9 cellular contexts compared by ENCODE assay signal in genomic region chr9:101465330-101465915, GRCh38. TPM values are rescaled to one million over a fixed set of nuclear protein-coding genes. Genes with fewer than 3 reads are reported as not detected.
DNase-seq lines count a peak whose midpoint lies in the region; ATAC-seq, FAIRE-seq and TF ChIP-seq lines count a peak whose summit lies in the region.
"Had no signal": no experiment of that assay in that cellular context is flagged by ENCODE, and none has a peak within 500 bp of the region (broad histone marks: within the 10 kb centered on the region; RNA-seq: fewer than 3 reads in every experiment).

No MANE protein-coding gene starts in this region.

- TF ChIP-seq EP300 in K562 (IDR thresholded peaks at IDR 0.05; ENCODE audit: low read length) = peak; percentile 8; the same call in 1 of the 2 replicates

- no peaks in the 10 kb centered on the region for H3K9me3 ChIP-seq in K562 (replicated peaks; ENCODE audit: control insufficient read depth, insufficient read depth, low read depth, low read length)

- peak; percentile 28 for DNase-seq in DMS53 (lab: John Stamatoyannopoulos, UW)
- DNase-seq in DMS53 treated with DMSO at 0.1 percent for 48 hours (lab: John Stamatoyannopoulos, UW; ENCODE audit: unreplicated experiment) = no peak
- DNase-seq in NCI-H460 (ENCODE audit: extremely low read depth, low read depth) = peak; percentile 85
- DNase-seq in K562 (ENCODE audit: extremely low read depth in 1 of 4, low spot score in 3 of 4) = peak in 3 of 4 experiments; percentile 15 to 81 (median 57)
- peak; percentile 61 for DNase-seq in left kidney (ENCODE audit: low read depth, low spot score)
- no peak for DNase-seq in NK-92 treated with Interleukin-12 subunit alpha and Interleukin-12 subunit beta, amount 100 ng/mL, for 24 hours (lab: John Stamatoyannopoulos, UW)
- no peak for DNase-seq in GM12892 (ENCODE audit: insufficient read length)
- DNase-seq in activated CD4-positive, alpha-beta T cell treated with anti-CD3 and anti-CD28 coated beads, Interleukin-2, amount 50 U/mL, for 1 hour = no peak

- H3K4me2 ChIP-seq in K562 (ENCODE audit: insufficient read depth, low read length) = no peak overlapping the region

- no peak overlapping the region for H3K9ac ChIP-seq in K562 (ENCODE audit: insufficient read depth in 1 of 2, low read depth in 2 of 2, low read length in 2 of 2)

- ATAC-seq in K562 = peak; percentile 95

- TF ChIP-seq POLR2A in K562 (conservative IDR thresholded peaks at IDR 0.05) (no peak), GM12892 (IDR thresholded peaks at IDR 0.05; ENCODE audit: low read depth, low read length) (no peak)

- TF ChIP-seq RAD21 in K562 (CRISPR knock-in tag; conservative IDR thresholded peaks at IDR 0.05 in 1 of 2, IDR thresholded peaks at IDR 0.05 in 1 of 2) = peak; percentile 28 to 69; a peak in 3 of 4 replicates

- BruUV-seq in K562 (replicated peaks; lab: Mats Ljungman, UMichigan) = no TSS peak

- intact Hi-C loops in K562 (cut with micrococcal nuclease) = loop anchor here (1.0 kb wide), 1 partner anchor 65 kb away; no protein-coding TSS in a partner anchor

- H3K27me3 ChIP-seq in K562 (ENCODE audit: control insufficient read depth in 2 of 2, insufficient read depth in 2 of 2, low read length in 2 of 2) = no peaks in the 10 kb centered on the region

- in situ Hi-C loops in K562 (cut with MboI) = no loop called here

- FAIRE-seq in K562 (lab: Jason Lieb, UNC) (peak; percentile 78), GM12892 (lab: Jason Lieb, UNC) (no peak)
- FAIRE-seq: A204.1 had no signal

- H4K20me1 ChIP-seq in K562 (replicated peaks; ENCODE audit: control insufficient read depth, insufficient read depth, low read length) = no peaks in the 10 kb centered on the region

- H3K79me2 ChIP-seq in K562 (ENCODE audit: control insufficient read depth, insufficient read depth, low read length) = no peaks in the 10 kb centered on the region

- POLR2A ChIA-PET in K562 (lab: Yijun Ruan, JAX) = no interaction called here

- H3K4me1 ChIP-seq in K562 (replicated peaks in 1 of 2; ENCODE audit: control insufficient read depth in 2 of 2, insufficient read depth in 2 of 2, low read length in 2 of 2) = peaks cover 0 to 15% of the 10 kb centered on the region in 2 experiments; a peak in 3 of 5 replicates

- CTCF ChIA-PET in K562 (lab: Yijun Ruan, JAX; ENCODE audit: low intra/inter-chr PET ratio) = interaction anchor here (1.1 kb wide), 1 partner anchor 8 kb away, joined by 3 read pairs; no protein-coding TSS in a partner anchor

- H3K4me3 ChIP-seq in K562 = no peak overlapping the region

- H2AFZ ChIP-seq in K562 (ENCODE audit: low read depth, low read length) = peak overlapping the region; percentile 54

- no peaks in the 10 kb centered on the region for H3K36me3 ChIP-seq in K562 (ENCODE audit: control insufficient read depth, insufficient read depth, low read length)

- H3K27ac ChIP-seq in K562 (ENCODE audit: extremely low read depth, low read depth, low read length) = no peak overlapping the region

- peak; percentile 59 to 78 (median 69) for TF ChIP-seq CTCF in K562 (IDR thresholded peaks at IDR 0.05 in 2 of 3, conservative IDR thresholded peaks at IDR 0.05 in 1 of 3; ENCODE audit: insufficient read depth in 2 of 3, low read depth in 1 of 3, low read length in 3 of 3)

- 17% methylated on average over 6 of the region's 6 CpGs for WGBS in K562 (ENCODE audit: insufficient coverage, low coverage, missing lambda C conversion rate)

- H3K9me1 ChIP-seq in K562 (ENCODE audit: control insufficient read depth, insufficient read depth, low read length) = no peaks in the 10 kb centered on the region

TF ChIP-seq in K562, 482 proteins besides CTCF, POLR2A, EP300 and RAD21 (continues in another document):
- TF ChIP-seq BDP1 (IDR thresholded peaks at IDR 0.05; ENCODE audit: insufficient read depth, insufficient read length) = no peak
- TF ChIP-seq CREM (IDR thresholded peaks at IDR 0.05; ENCODE audit: low read depth) = 0 out of 2 replicates have a peak, but pooled peaks have one; percentile 23
- no peak for TF ChIP-seq ZNF584 (CRISPR knock-in tag; IDR thresholded peaks at IDR 0.05; ENCODE audit: low read depth)
- TF ChIP-seq, protein P1, sequence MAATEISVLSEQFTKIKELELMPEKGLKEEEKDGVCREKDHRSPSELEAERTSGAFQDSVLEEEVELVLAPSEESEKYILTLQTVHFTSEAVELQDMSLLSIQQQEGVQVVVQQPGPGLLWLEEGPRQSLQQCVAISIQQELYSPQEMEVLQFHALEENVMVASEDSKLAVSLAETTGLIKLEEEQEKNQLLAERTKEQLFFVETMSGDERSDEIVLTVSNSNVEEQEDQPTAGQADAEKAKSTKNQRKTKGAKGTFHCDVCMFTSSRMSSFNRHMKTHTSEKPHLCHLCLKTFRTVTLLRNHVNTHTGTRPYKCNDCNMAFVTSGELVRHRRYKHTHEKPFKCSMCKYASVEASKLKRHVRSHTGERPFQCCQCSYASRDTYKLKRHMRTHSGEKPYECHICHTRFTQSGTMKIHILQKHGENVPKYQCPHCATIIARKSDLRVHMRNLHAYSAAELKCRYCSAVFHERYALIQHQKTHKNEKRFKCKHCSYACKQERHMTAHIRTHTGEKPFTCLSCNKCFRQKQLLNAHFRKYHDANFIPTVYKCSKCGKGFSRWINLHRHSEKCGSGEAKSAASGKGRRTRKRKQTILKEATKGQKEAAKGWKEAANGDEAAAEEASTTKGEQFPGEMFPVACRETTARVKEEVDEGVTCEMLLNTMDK (IDR thresholded peaks at IDR 0.05; ENCODE audit: borderline replicate concordance, insufficient read depth, low read depth, low read length, poor library complexity, severe bottlenecking) = peak; percentile 22
- no peak for TF ChIP-seq PRMT5 (CRISPR knock-in tag; IDR thresholded peaks at IDR 0.05)
- TF ChIP-seq, protein P2, sequence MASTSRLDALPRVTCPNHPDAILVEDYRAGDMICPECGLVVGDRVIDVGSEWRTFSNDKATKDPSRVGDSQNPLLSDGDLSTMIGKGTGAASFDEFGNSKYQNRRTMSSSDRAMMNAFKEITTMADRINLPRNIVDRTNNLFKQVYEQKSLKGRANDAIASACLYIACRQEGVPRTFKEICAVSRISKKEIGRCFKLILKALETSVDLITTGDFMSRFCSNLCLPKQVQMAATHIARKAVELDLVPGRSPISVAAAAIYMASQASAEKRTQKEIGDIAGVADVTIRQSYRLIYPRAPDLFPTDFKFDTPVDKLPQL (IDR thresholded peaks at IDR 0.05; ENCODE audit: extremely low read depth, insufficient read length) = no peak
- no peak for TF ChIP-seq SREBF1 (IDR thresholded peaks at IDR 0.05; ENCODE audit: borderline replicate concordance, low read depth, low read length)
- TF ChIP-seq MTA2 (IDR thresholded peaks at IDR 0.05; ENCODE audit: low read depth) = no peak
- TF ChIP-seq JUND (IDR thresholded peaks at IDR 0.05; ENCODE audit: borderline replicate concordance, low read depth, low read length) = peak; percentile 16; the same call in 1 of the 2 replicates
- TF ChIP-seq JUND (tag; IDR thresholded peaks at IDR 0.05; ENCODE audit: borderline replicate concordance, low read depth, low read length) = peak; percentile 39; the same call in 1 of the 3 replicates
- no peak for TF ChIP-seq NONO (IDR thresholded peaks at IDR 0.05; ENCODE audit: low read depth in 2 of 2, low read length in 1 of 2)

RNA-seq across cellular contexts. Expression of gene ALDOB, which starts 29.8 kb away (rescaled TPM):
- not detected in 2 replicates for total RNA-seq in NCI-H460 (2014; rRNA removed; shearing (Covaris generic))
- polyA plus RNA-seq in NCI-H460 (2014; cell fraction: nucleus; rRNA removed) = not detected in 2 replicates
- not detected in 2 replicates for total RNA-seq in K562 (2011; cell fraction: chromatin; rRNA removed; ENCODE audit: low replicate concordance)
- total RNA-seq in K562 (2011; cell fraction: nucleolus; rRNA removed) = not detected in 2 replicates
- not detected in 2 replicates for total RNA-seq in K562 (2011; cell fraction: nucleoplasm; rRNA removed)
- not detected in 2 replicates for total RNA-seq in K562 (2014; rRNA removed)
- not detected in 2 replicates for total RNA-seq in K562 (2014; rRNA removed; fragmentation: Illumina TruSeq; extraction: Trizol)
- not detected in 2 replicates for total RNA-seq in K562 (2015; rRNA removed; fragmentation: Illumina TruSeq; extraction: Trizol)
- total RNA-seq in K562 (2021) = 0.78 and 0.80 TPM in 2 replicates
- polyA plus RNA-seq in K562 (2011; rRNA removed) = not detected in 2 replicates
- polyA plus RNA-seq in K562 (2011; cell fraction: cytosol; rRNA removed) = not detected in 2 replicates
- 0.10 TPM in 1 of 2 replicates, not detected in the other for polyA plus RNA-seq in K562 (2011; cell fraction: nucleus; rRNA removed)
- polyA plus RNA-seq in K562 (2012) = 0.06 TPM in 1 of 2 replicates, not detected in the other
- polyA plus RNA-seq in K562 (2014; fragmentation: Illumina TruSeq; extraction: Trizol) = not detected in 2 replicates
- not detected for polyA plus RNA-seq in K562 (2014; fragmentation: Nextera tagmentation; extraction: Ambion mirVana)
- not detected in 2 replicates for polyA plus RNA-seq in K562 (2014; rRNA removed)
- polyA minus RNA-seq in K562 (2011; rRNA and poly(A)+ RNA removed) = not detected in 2 replicates
- not detected in 2 replicates for polyA minus RNA-seq in K562 (2011; cell fraction: cytosol; rRNA and poly(A)+ RNA removed)
- not detected in 2 replicates for polyA minus RNA-seq in K562 (2011; cell fraction: nucleus; rRNA and poly(A)+ RNA removed)
- polyA plus RNA-seq in GM12892 (2012; ENCODE audit: missing spikeins) = not detected

Comparison
In these comparisons a context has a peak if more than half of its experiments do, and no peak if none do; other contexts are left out.
1. DNase-seq: peak in DMS53 (single experiment), NCI-H460 (single experiment), K562 (3 of 4) and left kidney (single experiment); none in DMS53 treated with DMSO at 0.1 percent for 48 hours (single experiment), NK-92 treated with Interleukin-12 subunit alpha and Interleukin-12 subunit beta, amount 100 ng/mL, for 24 hours (single experiment), GM12892 (single experiment) and activated CD4-positive, alpha-beta T cell treated with anti-CD3 and anti-CD28 coated beads, Interleukin-2, amount 50 U/mL, for 1 hour (single experiment).